In the genomic region with DNA sequence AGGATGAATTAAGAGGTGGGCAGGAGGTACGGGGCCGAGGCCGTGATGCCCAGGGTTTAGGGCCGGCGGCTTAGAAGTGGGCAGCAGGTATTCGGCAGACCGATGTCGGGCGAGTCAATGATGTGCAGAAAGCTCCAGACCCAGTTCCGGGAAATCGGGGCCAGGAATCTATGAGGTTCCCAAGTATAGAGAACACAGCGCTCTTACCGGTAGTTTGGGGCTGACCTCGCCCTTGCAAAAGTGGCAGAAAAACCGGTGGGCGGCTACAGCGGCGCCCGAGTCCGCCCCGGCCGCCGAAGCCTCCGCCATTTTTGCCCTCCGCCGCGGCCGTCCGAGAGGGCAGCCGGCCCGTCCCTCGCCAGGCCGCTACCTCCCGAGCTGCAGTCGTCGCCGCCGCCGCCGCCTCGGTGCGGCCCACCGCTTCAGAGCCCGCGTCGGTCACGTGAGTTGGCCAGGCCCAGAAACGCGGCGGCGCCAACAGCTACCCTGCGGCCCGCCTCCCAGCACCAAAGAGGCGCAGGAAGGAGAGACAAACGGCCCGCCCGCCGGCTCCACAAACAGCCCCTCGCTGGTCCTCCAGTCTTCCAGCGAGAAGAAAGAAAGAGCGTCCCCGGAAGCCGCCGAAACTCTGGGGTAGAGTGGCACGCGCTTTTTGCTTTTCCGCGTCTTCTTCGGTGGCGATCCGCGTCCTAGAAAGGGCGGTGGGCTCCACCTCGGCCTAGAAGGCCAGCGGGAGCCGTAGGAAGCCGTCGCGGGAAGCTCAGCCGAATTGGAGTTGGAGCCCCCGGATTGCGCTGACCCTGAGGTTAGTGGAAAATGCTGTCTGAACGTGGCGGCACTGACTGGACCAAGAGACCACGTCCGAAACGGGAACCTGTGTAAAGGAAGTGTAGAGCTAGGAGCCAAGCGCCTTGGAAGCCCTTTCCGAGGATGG, we compare ENCODE assay signal across 1 cellular context.
TF ChIP-seq lines count a peak whose summit lies in the region.

A gene with protein sequence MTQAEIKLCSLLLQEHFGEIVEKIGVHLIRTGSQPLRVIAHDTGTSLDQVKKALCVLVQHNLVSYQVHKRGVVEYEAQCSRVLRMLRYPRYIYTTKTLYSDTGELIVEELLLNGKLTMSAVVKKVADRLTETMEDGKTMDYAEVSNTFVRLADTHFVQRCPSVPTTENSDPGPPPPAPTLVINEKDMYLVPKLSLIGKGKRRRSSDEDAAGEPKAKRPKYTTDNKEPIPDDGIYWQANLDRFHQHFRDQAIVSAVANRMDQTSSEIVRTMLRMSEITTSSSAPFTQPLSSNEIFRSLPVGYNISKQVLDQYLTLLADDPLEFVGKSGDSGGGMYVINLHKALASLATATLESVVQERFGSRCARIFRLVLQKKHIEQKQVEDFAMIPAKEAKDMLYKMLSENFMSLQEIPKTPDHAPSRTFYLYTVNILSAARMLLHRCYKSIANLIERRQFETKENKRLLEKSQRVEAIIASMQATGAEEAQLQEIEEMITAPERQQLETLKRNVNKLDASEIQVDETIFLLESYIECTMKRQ (plus strand): TSS at position 636 of the 934 bp plus-strand sequence. CDS start 1,577 bp downstream, outside the sequence.
A gene (minus strand): TSS at position 531 of the 934 bp plus-strand sequence. CDS start 222 bp downstream, at position 309.

TF ChIP-seq in GM12878, 131 proteins besides CTCF, POLR2A, EP300 and RAD21 (continues in another document):
- TF ChIP-seq STAT1 (conservative IDR thresholded peaks at IDR 0.05) (peak; percentile 66; the same call in 1 of the 2 replicates), ZNF217 (IDR thresholded peaks at IDR 0.05) (0 out of 2 replicates have a peak, but pooled peaks have one; percentile 32), POU2F2 (IDR thresholded peaks at IDR 0.05; ENCODE audit: borderline replicate concordance, low read depth, low read length) (peak; percentile 15; the same call in 2 of the 3 replicates), WRNIP1 (IDR thresholded peaks at IDR 0.05; ENCODE audit: borderline replicate concordance, low read depth, low read length) (0 out of 2 replicates have a peak, but pooled peaks have one; percentile 65), SIN3A (IDR thresholded peaks at IDR 0.05; ENCODE audit: low read depth, low read length) (peak; percentile 91), FOXK2 (IDR thresholded peaks at IDR 0.05) (no peak), SP1 (IDR thresholded peaks at IDR 0.05; ENCODE audit: low read depth, low read length) (no peak), SREBF2 (IDR thresholded peaks at IDR 0.05; ENCODE audit: low read length) (no peak), ZBED1 (IDR thresholded peaks at IDR 0.05; ENCODE audit: borderline replicate concordance) (no peak), EZH2 (IDR thresholded peaks at IDR 0.05; ENCODE audit: borderline replicate concordance, control insufficient read depth, low read depth, low read length) (no peak), PML (IDR thresholded peaks at IDR 0.05; ENCODE audit: low read length) (peak; percentile 89), CEBPB (IDR thresholded peaks at IDR 0.05; ENCODE audit: borderline replicate concordance in 1 of 2, low read depth in 2 of 2, low read length in 2 of 2) (no peak), SMAD1 (IDR thresholded peaks at IDR 0.05; ENCODE audit: low read depth, partially characterized antibody) (no peak), ZNF384 (IDR thresholded peaks at IDR 0.05; ENCODE audit: borderline replicate concordance, low read depth, low read length) (no peak), ETV6 (conservative IDR thresholded peaks at IDR 0.05 in 1 of 2, IDR thresholded peaks at IDR 0.05 in 1 of 2; ENCODE audit: borderline replicate concordance in 1 of 2, low read depth in 1 of 2) (peak in 1 of 2 experiments; percentile 42; a peak in 2 of 4 replicates), RAD51 (IDR thresholded peaks at IDR 0.05) (peak; percentile 66), NR2C2 (IDR thresholded peaks at IDR 0.05; ENCODE audit: borderline replicate concordance, control insufficient read depth, insufficient read length, low read depth) (no peak), BRCA1 (IDR thresholded peaks at IDR 0.05; ENCODE audit: low read depth, low read length) (no peak), CHD2 (IDR thresholded peaks at IDR 0.05; ENCODE audit: borderline replicate concordance, low read depth, low read length) (peak; percentile 65), MEF2A (IDR thresholded peaks at IDR 0.05; ENCODE audit: insufficient read depth, low read depth, low read length) (no peak), CBX3 (IDR thresholded peaks at IDR 0.05; ENCODE audit: borderline replicate concordance, low read depth) (no peak), NFIC (IDR thresholded peaks at IDR 0.05; ENCODE audit: low read depth, low read length) (no peak), MYB (IDR thresholded peaks at IDR 0.05; ENCODE audit: borderline replicate concordance, low read depth, low read length) (no peak), RB1 (IDR thresholded peaks at IDR 0.05; ENCODE audit: borderline replicate concordance) (0 out of 2 replicates have a peak, but pooled peaks have one; percentile 68), MTA2 (IDR thresholded peaks at IDR 0.05; ENCODE audit: low read depth) (no peak), CBX5 (IDR thresholded peaks at IDR 0.05; ENCODE audit: low read depth) (0 out of 2 replicates have a peak, but pooled peaks have one; percentile 46), NFXL1 (IDR thresholded peaks at IDR 0.05; ENCODE audit: borderline replicate concordance) (no peak)
- TF ChIP-seq, protein P1, sequence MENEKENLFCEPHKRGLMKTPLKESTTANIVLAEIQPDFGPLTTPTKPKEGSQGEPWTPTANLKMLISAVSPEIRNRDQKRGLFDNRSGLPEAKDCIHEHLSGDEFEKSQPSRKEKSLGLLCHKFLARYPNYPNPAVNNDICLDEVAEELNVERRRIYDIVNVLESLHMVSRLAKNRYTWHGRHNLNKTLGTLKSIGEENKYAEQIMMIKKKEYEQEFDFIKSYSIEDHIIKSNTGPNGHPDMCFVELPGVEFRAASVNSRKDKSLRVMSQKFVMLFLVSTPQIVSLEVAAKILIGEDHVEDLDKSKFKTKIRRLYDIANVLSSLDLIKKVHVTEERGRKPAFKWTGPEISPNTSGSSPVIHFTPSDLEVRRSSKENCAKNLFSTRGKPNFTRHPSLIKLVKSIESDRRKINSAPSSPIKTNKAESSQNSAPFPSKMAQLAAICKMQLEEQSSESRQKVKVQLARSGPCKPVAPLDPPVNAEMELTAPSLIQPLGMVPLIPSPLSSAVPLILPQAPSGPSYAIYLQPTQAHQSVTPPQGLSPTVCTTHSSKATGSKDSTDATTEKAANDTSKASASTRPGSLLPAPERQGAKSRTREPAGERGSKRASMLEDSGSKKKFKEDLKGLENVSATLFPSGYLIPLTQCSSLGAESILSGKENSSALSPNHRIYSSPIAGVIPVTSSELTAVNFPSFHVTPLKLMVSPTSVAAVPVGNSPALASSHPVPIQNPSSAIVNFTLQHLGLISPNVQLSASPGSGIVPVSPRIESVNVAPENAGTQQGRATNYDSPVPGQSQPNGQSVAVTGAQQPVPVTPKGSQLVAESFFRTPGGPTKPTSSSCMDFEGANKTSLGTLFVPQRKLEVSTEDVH (IDR thresholded peaks at IDR 0.05; ENCODE audit: low read depth, partially characterized antibody): peak; percentile 78
- TF ChIP-seq, protein P2, sequence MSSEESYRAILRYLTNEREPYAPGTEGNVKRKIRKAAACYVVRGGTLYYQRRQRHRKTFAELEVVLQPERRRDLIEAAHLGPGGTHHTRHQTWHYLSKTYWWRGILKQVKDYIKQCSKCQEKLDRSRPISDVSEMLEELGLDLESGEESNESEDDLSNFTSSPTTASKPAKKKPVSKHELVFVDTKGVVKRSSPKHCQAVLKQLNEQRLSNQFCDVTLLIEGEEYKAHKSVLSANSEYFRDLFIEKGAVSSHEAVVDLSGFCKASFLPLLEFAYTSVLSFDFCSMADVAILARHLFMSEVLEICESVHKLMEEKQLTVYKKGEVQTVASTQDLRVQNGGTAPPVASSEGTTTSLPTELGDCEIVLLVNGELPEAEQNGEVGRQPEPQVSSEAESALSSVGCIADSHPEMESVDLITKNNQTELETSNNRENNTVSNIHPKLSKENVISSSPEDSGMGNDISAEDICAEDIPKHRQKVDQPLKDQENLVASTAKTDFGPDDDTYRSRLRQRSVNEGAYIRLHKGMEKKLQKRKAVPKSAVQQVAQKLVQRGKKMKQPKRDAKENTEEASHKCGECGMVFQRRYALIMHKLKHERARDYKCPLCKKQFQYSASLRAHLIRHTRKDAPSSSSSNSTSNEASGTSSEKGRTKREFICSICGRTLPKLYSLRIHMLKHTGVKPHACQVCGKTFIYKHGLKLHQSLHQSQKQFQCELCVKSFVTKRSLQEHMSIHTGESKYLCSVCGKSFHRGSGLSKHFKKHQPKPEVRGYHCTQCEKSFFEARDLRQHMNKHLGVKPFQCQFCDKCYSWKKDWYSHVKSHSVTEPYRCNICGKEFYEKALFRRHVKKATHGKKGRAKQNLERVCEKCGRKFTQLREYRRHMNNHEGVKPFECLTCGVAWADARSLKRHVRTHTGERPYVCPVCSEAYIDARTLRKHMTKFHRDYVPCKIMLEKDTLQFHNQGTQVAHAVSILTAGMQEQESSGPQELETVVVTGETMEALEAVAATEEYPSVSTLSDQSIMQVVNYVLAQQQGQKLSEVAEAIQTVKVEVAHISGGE (CRISPR knock-in tag; IDR thresholded peaks at IDR 0.05): no peak
- TF ChIP-seq, protein P3, sequence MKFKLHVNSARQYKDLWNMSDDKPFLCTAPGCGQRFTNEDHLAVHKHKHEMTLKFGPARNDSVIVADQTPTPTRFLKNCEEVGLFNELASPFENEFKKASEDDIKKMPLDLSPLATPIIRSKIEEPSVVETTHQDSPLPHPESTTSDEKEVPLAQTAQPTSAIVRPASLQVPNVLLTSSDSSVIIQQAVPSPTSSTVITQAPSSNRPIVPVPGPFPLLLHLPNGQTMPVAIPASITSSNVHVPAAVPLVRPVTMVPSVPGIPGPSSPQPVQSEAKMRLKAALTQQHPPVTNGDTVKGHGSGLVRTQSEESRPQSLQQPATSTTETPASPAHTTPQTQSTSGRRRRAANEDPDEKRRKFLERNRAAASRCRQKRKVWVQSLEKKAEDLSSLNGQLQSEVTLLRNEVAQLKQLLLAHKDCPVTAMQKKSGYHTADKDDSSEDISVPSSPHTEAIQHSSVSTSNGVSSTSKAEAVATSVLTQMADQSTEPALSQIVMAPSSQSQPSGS (IDR thresholded peaks at IDR 0.05; ENCODE audit: low read length): no peak
- TF ChIP-seq, protein P4, sequence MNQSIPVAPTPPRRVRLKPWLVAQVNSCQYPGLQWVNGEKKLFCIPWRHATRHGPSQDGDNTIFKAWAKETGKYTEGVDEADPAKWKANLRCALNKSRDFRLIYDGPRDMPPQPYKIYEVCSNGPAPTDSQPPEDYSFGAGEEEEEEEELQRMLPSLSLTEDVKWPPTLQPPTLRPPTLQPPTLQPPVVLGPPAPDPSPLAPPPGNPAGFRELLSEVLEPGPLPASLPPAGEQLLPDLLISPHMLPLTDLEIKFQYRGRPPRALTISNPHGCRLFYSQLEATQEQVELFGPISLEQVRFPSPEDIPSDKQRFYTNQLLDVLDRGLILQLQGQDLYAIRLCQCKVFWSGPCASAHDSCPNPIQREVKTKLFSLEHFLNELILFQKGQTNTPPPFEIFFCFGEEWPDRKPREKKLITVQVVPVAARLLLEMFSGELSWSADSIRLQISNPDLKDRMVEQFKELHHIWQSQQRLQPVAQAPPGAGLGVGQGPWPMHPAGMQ (IDR thresholded peaks at IDR 0.05; ENCODE audit: borderline replicate concordance): no peak
- TF ChIP-seq, protein P5, sequence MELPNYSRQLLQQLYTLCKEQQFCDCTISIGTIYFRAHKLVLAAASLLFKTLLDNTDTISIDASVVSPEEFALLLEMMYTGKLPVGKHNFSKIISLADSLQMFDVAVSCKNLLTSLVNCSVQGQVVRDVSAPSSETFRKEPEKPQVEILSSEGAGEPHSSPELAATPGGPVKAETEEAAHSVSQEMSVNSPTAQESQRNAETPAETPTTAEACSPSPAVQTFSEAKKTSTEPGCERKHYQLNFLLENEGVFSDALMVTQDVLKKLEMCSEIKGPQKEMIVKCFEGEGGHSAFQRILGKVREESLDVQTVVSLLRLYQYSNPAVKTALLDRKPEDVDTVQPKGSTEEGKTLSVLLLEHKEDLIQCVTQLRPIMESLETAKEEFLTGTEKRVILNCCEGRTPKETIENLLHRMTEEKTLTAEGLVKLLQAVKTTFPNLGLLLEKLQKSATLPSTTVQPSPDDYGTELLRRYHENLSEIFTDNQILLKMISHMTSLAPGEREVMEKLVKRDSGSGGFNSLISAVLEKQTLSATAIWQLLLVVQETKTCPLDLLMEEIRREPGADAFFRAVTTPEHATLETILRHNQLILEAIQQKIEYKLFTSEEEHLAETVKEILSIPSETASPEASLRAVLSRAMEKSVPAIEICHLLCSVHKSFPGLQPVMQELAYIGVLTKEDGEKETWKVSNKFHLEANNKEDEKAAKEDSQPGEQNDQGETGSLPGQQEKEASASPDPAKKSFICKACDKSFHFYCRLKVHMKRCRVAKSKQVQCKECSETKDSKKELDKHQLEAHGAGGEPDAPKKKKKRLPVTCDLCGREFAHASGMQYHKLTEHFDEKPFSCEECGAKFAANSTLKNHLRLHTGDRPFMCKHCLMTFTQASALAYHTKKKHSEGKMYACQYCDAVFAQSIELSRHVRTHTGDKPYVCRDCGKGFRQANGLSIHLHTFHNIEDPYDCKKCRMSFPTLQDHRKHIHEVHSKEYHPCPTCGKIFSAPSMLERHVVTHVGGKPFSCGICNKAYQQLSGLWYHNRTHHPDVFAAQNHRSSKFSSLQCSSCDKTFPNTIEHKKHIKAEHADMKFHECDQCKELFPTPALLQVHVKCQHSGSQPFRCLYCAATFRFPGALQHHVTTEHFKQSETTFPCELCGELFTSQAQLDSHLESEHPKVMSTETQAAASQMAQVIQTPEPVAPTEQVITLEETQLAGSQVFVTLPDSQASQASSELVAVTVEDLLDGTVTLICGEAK (IDR thresholded peaks at IDR 0.05; ENCODE audit: borderline replicate concordance): peak; percentile 82
- TF ChIP-seq, protein P6, sequence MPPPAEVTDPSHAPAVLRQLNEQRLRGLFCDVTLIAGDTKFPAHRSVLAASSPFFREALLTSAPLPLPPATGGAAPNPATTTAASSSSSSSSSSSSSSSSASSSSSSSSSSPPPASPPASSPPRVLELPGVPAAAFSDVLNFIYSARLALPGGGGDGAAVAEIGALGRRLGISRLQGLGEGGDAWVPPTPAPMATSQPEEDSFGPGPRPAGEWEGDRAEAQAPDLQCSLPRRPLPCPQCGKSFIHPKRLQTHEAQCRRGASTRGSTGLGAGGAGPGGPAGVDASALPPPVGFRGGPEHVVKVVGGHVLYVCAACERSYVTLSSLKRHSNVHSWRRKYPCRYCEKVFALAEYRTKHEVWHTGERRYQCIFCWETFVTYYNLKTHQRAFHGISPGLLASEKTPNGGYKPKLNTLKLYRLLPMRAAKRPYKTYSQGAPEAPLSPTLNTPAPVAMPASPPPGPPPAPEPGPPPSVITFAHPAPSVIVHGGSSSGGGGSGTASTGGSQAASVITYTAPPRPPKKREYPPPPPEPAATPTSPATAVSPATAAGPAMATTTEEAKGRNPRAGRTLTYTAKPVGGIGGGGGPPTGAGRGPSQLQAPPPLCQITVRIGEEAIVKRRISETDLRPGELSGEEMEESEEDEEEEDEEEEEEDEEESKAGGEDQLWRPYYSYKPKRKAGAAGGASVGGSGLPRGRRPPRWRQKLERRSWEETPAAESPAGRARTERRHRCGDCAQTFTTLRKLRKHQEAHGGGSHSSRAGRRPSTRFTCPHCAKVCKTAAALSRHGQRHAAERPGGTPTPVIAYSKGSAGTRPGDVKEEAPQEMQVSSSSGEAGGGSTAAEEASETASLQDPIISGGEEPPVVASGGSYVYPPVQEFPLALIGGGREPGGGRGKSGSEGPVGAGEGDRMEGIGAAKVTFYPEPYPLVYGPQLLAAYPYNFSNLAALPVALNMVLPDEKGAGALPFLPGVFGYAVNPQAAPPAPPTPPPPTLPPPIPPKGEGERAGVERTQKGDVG (CRISPR knock-in tag; IDR thresholded peaks at IDR 0.05): no peak
